In the genomic region with DNA sequence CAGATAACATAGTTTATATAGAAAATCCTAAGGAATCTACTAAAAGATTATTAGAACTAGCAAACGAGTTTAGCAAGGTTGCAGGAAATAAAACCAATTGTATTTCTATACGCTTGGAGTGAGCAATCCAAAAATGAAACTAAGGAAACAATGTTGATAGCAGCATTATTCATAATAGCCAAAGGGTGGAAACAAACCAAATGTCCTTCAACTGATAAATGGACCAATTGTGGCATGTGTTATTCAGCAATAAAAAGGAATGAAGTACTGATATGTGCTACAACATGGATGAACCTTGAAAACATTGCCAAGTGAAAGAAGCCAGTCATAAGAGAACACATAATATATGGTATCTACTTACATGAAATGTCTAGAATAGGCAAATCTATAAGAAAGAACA, we compare ENCODE assay signal across 24 cellular contexts.
DNase-seq lines count a peak whose midpoint lies in the region; ATAC-seq, FAIRE-seq and TF ChIP-seq lines count a peak whose summit lies in the region.
"Had no signal": no experiment of that assay in that cellular context is flagged by ENCODE, and none has a peak within 500 bp of the region (broad histone marks: within the 10 kb centered on the region; RNA-seq: fewer than 3 reads in every experiment).

No MANE protein-coding gene starts in this region.

- peak; percentile 36 for DNase-seq in mammary epithelial cell
- DNase-seq in MCF 10A (ENCODE audit: unreplicated experiment), result no peak
- DNase-seq in endothelial cell of umbilical vein (ENCODE audit: low read depth, low spot score), result peak; percentile 34
- peak; percentile 15 for DNase-seq in iris pigment epithelial cell (ENCODE audit: low read depth)
- DNase-seq in activated CD4-positive, alpha-beta memory T cell treated with anti-CD3 and anti-CD28 coated beads, Interleukin-2, amount 10 ng/mL, durations not matched to agents 7 days and 5 days, result no peak
- no peak for DNase-seq in activated CD4-positive, alpha-beta T cell treated with anti-CD3 and anti-CD28 coated beads for 36 hours
- no peak for DNase-seq in cerebellar cortex (ENCODE audit: low spot score)
- DNase-seq: ACHN; DMS53; GDM1; KG1; NCI-H1105; NCI-H2029 treated with DMSO at 0.1 percent for 48 hours; NCI-H226; NCI-H510A treated with DMSO at 0.1 percent for 48 hours; NCI-H774; NK-92 treated with Interleukin-12 subunit alpha and Interleukin-12 subunit beta, amount 100 ng/mL, for 24 hours; Peyer's patch; SJCRH30 had no signal

- H3K27ac ChIP-seq in mammary epithelial cell (ENCODE audit: insufficient read depth, low read depth, low read length) (no peak overlapping the region), endothelial cell of umbilical vein (ENCODE audit: insufficient read depth, low read depth, low read length) (no peak overlapping the region)
- H3K27ac ChIP-seq: 22Rv1, C4-2B, Peyer's patch, SJCRH30 had no signal

- POLR2A ChIA-PET in MCF 10A (lab: Yijun Ruan, JAX) (no interaction called here), endothelial cell of umbilical vein (lab: Charles Lee) (no interaction called here)
- POLR2A ChIA-PET in activated CD4-positive, alpha-beta memory T cell treated with anti-CD3 and anti-CD28 coated beads, Interleukin-2, amount 10 ng/mL, durations not matched to agents 7 days and 5 days (lab: Charles Lee), result no interaction called here
- POLR2A ChIA-PET in activated CD4-positive, alpha-beta T cell treated with anti-CD3 and anti-CD28 coated beads for 36 hours (lab: Charles Lee), result no interaction called here

- H2AFZ ChIP-seq in mammary epithelial cell (ENCODE audit: low read depth, low read length) (no peak overlapping the region), endothelial cell of umbilical vein (ENCODE audit: low read depth, low read length) (no peak overlapping the region)

- H3K36me3 ChIP-seq in mammary epithelial cell (ENCODE audit: insufficient read depth, low read length) (peaks cover 6% of the 10 kb centered on the region), endothelial cell of umbilical vein (ENCODE audit: control insufficient read depth in 2 of 2, extremely low read depth in 1 of 2, insufficient read depth in 2 of 2, low read length in 2 of 2) (peaks cover 4 to 9% of the 10 kb centered on the region in 2 experiments)

- 53% methylated on average over 2 of the region's 2 CpGs for WGBS in mammary epithelial cell (ENCODE audit: low coverage, missing lambda C conversion rate)

- TF ChIP-seq CTCF in mammary epithelial cell (conservative IDR thresholded peaks at IDR 0.05 in 1 of 2, IDR thresholded peaks at IDR 0.05 in 1 of 2; ENCODE audit: extremely low read depth in 1 of 2, insufficient read depth in 1 of 2, low read depth in 1 of 2, low read length in 2 of 2), result no peak
- TF ChIP-seq CTCF in MCF 10A (IDR thresholded peaks at IDR 0.05; ENCODE audit: unreplicated experiment), result no peak
- TF ChIP-seq CTCF in endothelial cell of umbilical vein (IDR thresholded peaks at IDR 0.05; ENCODE audit: extremely low read depth in 1 of 2, insufficient read depth in 1 of 2, low read depth in 1 of 2, low read length in 2 of 2), result no peak

- no peak overlapping the region for H3K27ac Mint-ChIP-seq in MCF 10A (ENCODE audit: low read depth, unreplicated experiment)
- H3K27ac Mint-ChIP-seq in activated CD4-positive, alpha-beta memory T cell treated with anti-CD3 and anti-CD28 coated beads, Interleukin-2, amount 10 ng/mL, durations not matched to agents 7 days and 5 days, result no peak overlapping the region
- H3K27ac Mint-ChIP-seq in activated CD4-positive, alpha-beta T cell treated with anti-CD3 and anti-CD28 coated beads for 36 hours, result no peak overlapping the region
- H3K27ac Mint-ChIP-seq in activated T-helper 17 cell treated with anti-CD3 and anti-CD28 coated beads, Interleukin-2, amount 50 U/mL, for 72 hours, result no peak overlapping the region

- no peaks in the 10 kb centered on the region for H3K79me2 ChIP-seq in mammary epithelial cell (ENCODE audit: insufficient read depth, low read length)
- no peaks in the 10 kb centered on the region for H3K79me2 ChIP-seq in endothelial cell of umbilical vein (ENCODE audit: control insufficient read depth, insufficient read depth, low read length)

- no peak overlapping the region for H3K9ac ChIP-seq in mammary epithelial cell (ENCODE audit: insufficient read depth, low read length)
- H3K9ac ChIP-seq in endothelial cell of umbilical vein (replicated peaks; ENCODE audit: extremely low read depth, insufficient read depth, low read length), result no peak overlapping the region

- no peaks in the 10 kb centered on the region for H3K4me1 Mint-ChIP-seq in MCF 10A (ENCODE audit: insufficient read depth, unreplicated experiment)
- H3K4me1 Mint-ChIP-seq in activated CD4-positive, alpha-beta memory T cell treated with anti-CD3 and anti-CD28 coated beads, Interleukin-2, amount 10 ng/mL, durations not matched to agents 7 days and 5 days, result peaks cover 1% of the 10 kb centered on the region
- H3K4me1 Mint-ChIP-seq in activated CD4-positive, alpha-beta T cell treated with anti-CD3 and anti-CD28 coated beads for 36 hours, result no peaks in the 10 kb centered on the region
- H3K4me1 Mint-ChIP-seq in activated T-helper 17 cell treated with anti-CD3 and anti-CD28 coated beads, Interleukin-2, amount 50 U/mL, for 72 hours, result no peaks in the 10 kb centered on the region

- peaks cover 23% of the 10 kb centered on the region for H3K36me3 Mint-ChIP-seq in MCF 10A (ENCODE audit: insufficient read depth, unreplicated experiment)
- peaks cover 21% of the 10 kb centered on the region for H3K36me3 Mint-ChIP-seq in activated CD4-positive, alpha-beta memory T cell treated with anti-CD3 and anti-CD28 coated beads, Interleukin-2, amount 10 ng/mL, durations not matched to agents 7 days and 5 days (ENCODE audit: low read depth)
- H3K36me3 Mint-ChIP-seq in activated CD4-positive, alpha-beta T cell treated with anti-CD3 and anti-CD28 coated beads for 36 hours (ENCODE audit: low read depth), result peaks cover 35% of the 10 kb centered on the region
- H3K36me3 Mint-ChIP-seq in activated T-helper 17 cell treated with anti-CD3 and anti-CD28 coated beads, Interleukin-2, amount 50 U/mL, for 72 hours (ENCODE audit: low read depth), result peaks cover 59% of the 10 kb centered on the region

- BruUV-seq in mammary epithelial cell (replicated peaks; lab: Mats Ljungman, UMichigan), result no TSS peak
- BruUV-seq in MCF 10A (replicated peaks; lab: Mats Ljungman, UMichigan), result no TSS peak
- BruUV-seq in endothelial cell of umbilical vein (replicated peaks; lab: Mats Ljungman, UMichigan), result no TSS peak

- dilution Hi-C loops in mammary epithelial cell (cut with HindIII; ENCODE audit: low sequenced_read_pairs), result no loop called here
- dilution Hi-C loops in endothelial cell of umbilical vein (cut with MboI; ENCODE audit: extremely low pct_ligation_motif_present, low sequenced_read_pairs), result no loop called here

- H4K20me1 ChIP-seq in mammary epithelial cell (ENCODE audit: insufficient read depth, low read length), result no peaks in the 10 kb centered on the region
- H4K20me1 ChIP-seq in endothelial cell of umbilical vein (replicated peaks; ENCODE audit: control insufficient read depth, extremely low read depth, insufficient read depth, low read length), result no peaks in the 10 kb centered on the region

- H3K27me3 ChIP-seq in mammary epithelial cell (ENCODE audit: insufficient read depth, low read length) (no peaks in the 10 kb centered on the region), endothelial cell of umbilical vein (ENCODE audit: control insufficient read depth in 2 of 2, insufficient read depth in 2 of 2, low read length in 2 of 2) (no peaks in the 10 kb centered on the region)
- H3K27me3 ChIP-seq: Peyer's patch, SJCRH30 had no signal

- no peaks in the 10 kb centered on the region for H3K9me3 Mint-ChIP-seq in MCF 10A (ENCODE audit: unreplicated experiment)
- H3K9me3 Mint-ChIP-seq in activated CD4-positive, alpha-beta memory T cell treated with anti-CD3 and anti-CD28 coated beads, Interleukin-2, amount 10 ng/mL, durations not matched to agents 7 days and 5 days, result no peaks in the 10 kb centered on the region
- no peaks in the 10 kb centered on the region for H3K9me3 Mint-ChIP-seq in activated CD4-positive, alpha-beta T cell treated with anti-CD3 and anti-CD28 coated beads for 36 hours (ENCODE audit: low read depth)
- no peaks in the 10 kb centered on the region for H3K9me3 Mint-ChIP-seq in activated T-helper 17 cell treated with anti-CD3 and anti-CD28 coated beads, Interleukin-2, amount 50 U/mL, for 72 hours

- H3K4me2 ChIP-seq in mammary epithelial cell (ENCODE audit: insufficient read depth, low read depth, low read length) (no peak overlapping the region), endothelial cell of umbilical vein (ENCODE audit: insufficient read depth, low read length) (no peak overlapping the region)

- no peaks in the 10 kb centered on the region for H3K27me3 Mint-ChIP-seq in MCF 10A (ENCODE audit: insufficient read depth, unreplicated experiment)
- no peaks in the 10 kb centered on the region for H3K27me3 Mint-ChIP-seq in activated CD4-positive, alpha-beta memory T cell treated with anti-CD3 and anti-CD28 coated beads, Interleukin-2, amount 10 ng/mL, durations not matched to agents 7 days and 5 days
- H3K27me3 Mint-ChIP-seq in activated CD4-positive, alpha-beta T cell treated with anti-CD3 and anti-CD28 coated beads for 36 hours, result no peaks in the 10 kb centered on the region
- H3K27me3 Mint-ChIP-seq in activated T-helper 17 cell treated with anti-CD3 and anti-CD28 coated beads, Interleukin-2, amount 50 U/mL, for 72 hours, result no peaks in the 10 kb centered on the region

- CTCF ChIA-PET in mammary epithelial cell (lab: Charles Lee; ENCODE audit: low non-redundant PET), result no interaction called here
- CTCF ChIA-PET in MCF 10A (lab: Yijun Ruan, JAX), result no interaction called here
- CTCF ChIA-PET in endothelial cell of umbilical vein (lab: Charles Lee), result no interaction called here
- CTCF ChIA-PET in activated CD4-positive, alpha-beta memory T cell treated with anti-CD3 and anti-CD28 coated beads, Interleukin-2, amount 10 ng/mL, durations not matched to agents 7 days and 5 days (lab: Charles Lee), result no interaction called here
- CTCF ChIA-PET in activated CD4-positive, alpha-beta T cell treated with anti-CD3 and anti-CD28 coated beads for 36 hours (lab: Charles Lee), result no interaction called here

- no peaks in the 10 kb centered on the region for H3K9me1 ChIP-seq in endothelial cell of umbilical vein (replicated peaks; ENCODE audit: control insufficient read depth, extremely low read depth, insufficient read depth, low read length)

- H3K4me3 Mint-ChIP-seq in MCF 10A (ENCODE audit: unreplicated experiment), result no peak overlapping the region
- H3K4me3 Mint-ChIP-seq in activated CD4-positive, alpha-beta memory T cell treated with anti-CD3 and anti-CD28 coated beads, Interleukin-2, amount 10 ng/mL, durations not matched to agents 7 days and 5 days, result no peak overlapping the region
- no peak overlapping the region for H3K4me3 Mint-ChIP-seq in activated CD4-positive, alpha-beta T cell treated with anti-CD3 and anti-CD28 coated beads for 36 hours
- H3K4me3 Mint-ChIP-seq in activated T-helper 17 cell treated with anti-CD3 and anti-CD28 coated beads, Interleukin-2, amount 50 U/mL, for 72 hours, result no peak overlapping the region

- H3K4me3 ChIP-seq in mammary epithelial cell (replicated peaks in 1 of 3; ENCODE audit: insufficient read depth in 1 of 3, low read depth in 2 of 3, low read length in 3 of 3), result no peak overlapping the region
- H3K4me3 ChIP-seq in endothelial cell of umbilical vein (replicated peaks in 1 of 3; ENCODE audit: insufficient read depth in 1 of 3, low read depth in 1 of 3, low read length in 3 of 3), result no peak overlapping the region
- H3K4me3 ChIP-seq: Peyer's patch, SJCRH30 had no signal

- ATAC-seq in activated CD4-positive, alpha-beta T cell treated with anti-CD3 and anti-CD28 coated beads for 36 hours, result no peak
- ATAC-seq in activated T-helper 17 cell treated with anti-CD3 and anti-CD28 coated beads, Interleukin-2, amount 50 U/mL, for 72 hours (replicated peaks), result no peak

- FAIRE-seq in endothelial cell of umbilical vein (lab: Jason Lieb, UNC), result peak; percentile 69
- FAIRE-seq: D721Med, H1 had no signal

- in situ Hi-C loops in mammary epithelial cell (cut with MboI; ENCODE audit: low sequenced_read_pairs in 2 of 2), result no loop called here

- H3K4me1 ChIP-seq in mammary epithelial cell (ENCODE audit: insufficient read depth, low read length) (no peaks in the 10 kb centered on the region), endothelial cell of umbilical vein (ENCODE audit: control insufficient read depth, extremely low read depth, insufficient read depth, low read length) (no peaks in the 10 kb centered on the region)
- H3K4me1 ChIP-seq: SJCRH30 had no signal

- intact Hi-C loops in mammary epithelial cell (cut with micrococcal nuclease), result no loop called here
- intact Hi-C loops in MCF 10A (cut with micrococcal nuclease), result no loop called here
- intact Hi-C loops in endothelial cell of umbilical vein (cut with micrococcal nuclease), result no loop called here
- intact Hi-C loops in activated CD4-positive, alpha-beta T cell treated with anti-CD3 and anti-CD28 coated beads for 36 hours (cut with DNase I, micrococcal nuclease), result no loop called here

- H3K9me3 ChIP-seq in mammary epithelial cell (replicated peaks; ENCODE audit: insufficient read depth, low read length) (no peaks in the 10 kb centered on the region), endothelial cell of umbilical vein (replicated peaks; ENCODE audit: control insufficient read depth, insufficient read depth, low read length) (no peaks in the 10 kb centered on the region)
- H3K9me3 ChIP-seq: Peyer's patch, SJCRH30 had no signal

- no peak for TF ChIP-seq POLR2A in endothelial cell of umbilical vein (IDR thresholded peaks at IDR 0.05; ENCODE audit: low read depth, low read length)

Comparison
In these comparisons a context has a peak if more than half of its experiments do, and no peak if none do; other contexts are left out.
1. DNase-seq: peak in mammary epithelial cell (single experiment), endothelial cell of umbilical vein (single experiment) and iris pigment epithelial cell (single experiment); none in MCF 10A (single experiment), activated CD4-positive, alpha-beta memory T cell treated with anti-CD3 and anti-CD28 coated beads, Interleukin-2, amount 10 ng/mL, durations not matched to agents 7 days and 5 days (single experiment), activated CD4-positive, alpha-beta T cell treated with anti-CD3 and anti-CD28 coated beads for 36 hours (single experiment) and cerebellar cortex (single experiment).